Comparison of ENCODE assay signal across 8 cellular contexts in the genomic region with DNA sequence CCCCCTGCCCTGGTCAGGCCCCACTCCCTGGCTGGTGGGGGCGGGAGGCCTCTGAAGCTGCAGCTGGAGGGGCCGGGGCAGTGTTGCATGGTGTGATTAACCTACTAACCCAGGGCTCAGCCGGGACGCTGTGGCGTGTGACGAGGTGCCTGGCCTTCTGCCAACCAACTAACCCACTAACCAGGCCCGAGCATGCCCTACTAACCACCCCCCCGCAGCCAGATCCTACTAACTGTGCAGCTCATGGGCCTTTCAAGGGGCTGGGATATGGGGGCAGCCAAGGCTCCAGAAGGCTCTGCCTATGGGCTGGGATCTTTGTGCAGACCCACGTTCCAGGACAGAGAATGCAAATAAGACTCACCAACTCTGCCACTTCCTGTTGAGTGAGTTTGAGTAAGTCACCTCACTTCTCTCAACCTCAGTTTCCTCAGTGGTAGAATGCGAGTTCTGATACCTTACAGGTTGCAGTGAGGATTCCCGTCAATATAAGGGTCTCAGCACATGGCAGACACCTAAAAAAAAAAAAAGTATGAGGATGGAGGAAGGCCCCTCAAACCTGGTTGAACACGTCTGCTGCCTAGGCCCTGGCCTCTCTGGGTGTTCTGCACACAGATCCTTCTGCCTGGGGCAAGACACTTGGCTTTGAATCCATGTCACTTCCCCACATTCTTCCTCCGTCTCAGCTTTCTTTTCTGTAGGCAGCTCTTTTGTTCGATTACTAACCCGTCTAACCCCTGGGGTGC. TPM values are rescaled to one million over a fixed set of nuclear protein-coding genes. Genes with fewer than 3 reads are reported as not detected.
DNase-seq lines count a peak whose midpoint lies in the region; ATAC-seq, FAIRE-seq and TF ChIP-seq lines count a peak whose summit lies in the region.

No MANE protein-coding gene starts in this region.

- POLR2A ChIA-PET in K562 (lab: Yijun Ruan, JAX), result interaction anchor here (0.6 kb wide), 1 partner anchor 30 kb away, joined by 3 read pairs; no protein-coding TSS in a partner anchor
- POLR2A ChIA-PET in naive thymus-derived CD4-positive, alpha-beta T cell (lab: Charles Lee), result interaction anchor here (0.6 to 6.0 kb wide), 6 partner anchors 11 to 1247 kb away, joined by 4 to 54 read pairs (median 6); partner anchors contain the start of genes HPS4, MIAT, PITPNB and SRRD

- in situ Hi-C loops in K562 (cut with MboI), result no loop called here

- TF ChIP-seq RAD21 in K562 (CRISPR knock-in tag; conservative IDR thresholded peaks at IDR 0.05 in 1 of 2, IDR thresholded peaks at IDR 0.05 in 1 of 2), result no peak

- intact Hi-C loops in K562 (cut with micrococcal nuclease) (no loop called here), stomach (cut with DNase I; ENCODE audit: low total_unique reads) (no loop called here)
- intact Hi-C loops in naive thymus-derived CD4-positive, alpha-beta T cell (cut with micrococcal nuclease), result loop anchor here (1.0 to 10.0 kb wide), 15 partner anchors 14 to 1773 kb away; partner anchors contain the start of genes HPS4 (in 2 of the 2), MIAT (in 2 of the 2), SRRD (in 2 of the 2) and TFIP11 (in 2 of the 2)

- peaks cover 56 to 81% (median 76%) of the 10 kb centered on the region in 7 donors for H3K4me1 Mint-ChIP-seq in naive thymus-derived CD4-positive, alpha-beta T cell

- CTCF ChIA-PET in K562 (lab: Yijun Ruan, JAX; ENCODE audit: low intra/inter-chr PET ratio), result no interaction called here
- CTCF ChIA-PET in naive thymus-derived CD4-positive, alpha-beta T cell (lab: Charles Lee), result no interaction called here

- ATAC-seq in K562, result no peak
- ATAC-seq in naive thymus-derived CD4-positive, alpha-beta T cell, result peak; percentile 23

- peak; percentile 44 for DNase-seq in NCI-H345 (lab: John Stamatoyannopoulos, UW)
- DNase-seq in NCI-H345 treated with DMSO at 0.1 percent for 48 hours (lab: John Stamatoyannopoulos, UW; ENCODE audit: unreplicated experiment), result no peak
- DNase-seq in T-helper 2 cell, result peak; percentile 31 to 91 (median 65)
- no peak for DNase-seq in K562 (ENCODE audit: extremely low read depth in 1 of 4, low spot score in 3 of 4)
- peak; percentile 43 to 63 (median 57) for DNase-seq in naive thymus-derived CD4-positive, alpha-beta T cell
- peak; percentile 37 for DNase-seq in stomach
- DNase-seq in EL, result no peak
- DNase-seq in 8988T, result no peak

- TF ChIP-seq CTCF in K562 (IDR thresholded peaks at IDR 0.05 in 2 of 3, conservative IDR thresholded peaks at IDR 0.05 in 1 of 3; ENCODE audit: insufficient read depth in 2 of 3, low read depth in 1 of 3, low read length in 3 of 3), result no peak
- no peak for TF ChIP-seq CTCF in stomach (IDR thresholded peaks at IDR 0.05)

- H3K36me3 ChIP-seq in K562 (ENCODE audit: control insufficient read depth, insufficient read depth, low read length) (no peaks in the 10 kb centered on the region), stomach (no peaks in the 10 kb centered on the region)
- peaks cover 0 to 3% (median 0%) of the 10 kb centered on the region in 3 experiments for H3K36me3 ChIP-seq in naive thymus-derived CD4-positive, alpha-beta T cell (ENCODE audit: control insufficient read depth in 2 of 3, insufficient read depth in 3 of 3, low read length in 3 of 3)

- peaks cover 31% of the 10 kb centered on the region for H3K79me2 ChIP-seq in K562 (ENCODE audit: control insufficient read depth, insufficient read depth, low read length)

- no peaks in the 10 kb centered on the region for H3K9me3 ChIP-seq in K562 (replicated peaks; ENCODE audit: control insufficient read depth, insufficient read depth, low read depth, low read length)
- no peaks in the 10 kb centered on the region for H3K9me3 ChIP-seq in naive thymus-derived CD4-positive, alpha-beta T cell (ENCODE audit: control insufficient read depth in 2 of 3, low read length in 3 of 3)
- no peaks in the 10 kb centered on the region for H3K9me3 ChIP-seq in stomach

- H3K27me3 ChIP-seq in K562 (ENCODE audit: control insufficient read depth in 2 of 2, insufficient read depth in 2 of 2, low read length in 2 of 2), result no peaks in the 10 kb centered on the region
- no peaks in the 10 kb centered on the region for H3K27me3 ChIP-seq in naive thymus-derived CD4-positive, alpha-beta T cell (ENCODE audit: control insufficient read depth in 2 of 2, insufficient read depth in 2 of 2, low read length in 2 of 2)
- peaks cover 0 to 18% (median 0%) of the 10 kb centered on the region in 3 donors for H3K27me3 ChIP-seq in stomach

- peaks cover 24 to 26% of the 10 kb centered on the region in 2 experiments for H3K4me1 ChIP-seq in K562 (replicated peaks in 1 of 2; ENCODE audit: control insufficient read depth in 2 of 2, insufficient read depth in 2 of 2, low read length in 2 of 2)
- H3K4me1 ChIP-seq in naive thymus-derived CD4-positive, alpha-beta T cell (ENCODE audit: control insufficient read depth in 2 of 2, insufficient read depth in 2 of 2, low read length in 2 of 2), result peaks cover 56 to 64% of the 10 kb centered on the region in 2 donors
- peaks cover 22 to 49% (median 29%) of the 10 kb centered on the region in 4 donors for H3K4me1 ChIP-seq in stomach

- peak overlapping the region; percentile 95 for H2AFZ ChIP-seq in K562 (ENCODE audit: low read depth, low read length)

- H3K4me3 ChIP-seq in K562, result no peak overlapping the region
- peak overlapping the region; percentile 63 for H3K4me3 ChIP-seq in naive thymus-derived CD4-positive, alpha-beta T cell (ENCODE audit: low read length)
- H3K4me3 ChIP-seq in stomach, result peak overlapping the region in 1 of 4 donors; percentile 79

- H3K27me3 Mint-ChIP-seq in naive thymus-derived CD4-positive, alpha-beta T cell, result peaks cover 0 to 5% (median 0%) of the 10 kb centered on the region in 5 donors

- H3K36me3 Mint-ChIP-seq in naive thymus-derived CD4-positive, alpha-beta T cell, result peaks cover 0 to 46% (median 11%) of the 10 kb centered on the region in 5 donors

- no peak for FAIRE-seq in K562 (lab: Jason Lieb, UNC)

- peak overlapping the region; percentile 95 to 100 (median 99) for H3K27ac Mint-ChIP-seq in naive thymus-derived CD4-positive, alpha-beta T cell

- 75% methylated on average over 12 of the region's 15 CpGs for WGBS in K562 (ENCODE audit: insufficient coverage, low coverage, missing lambda C conversion rate)
- WGBS in stomach, 5 donors, result 67 to 82% (median 77%) methylated on average over 15 of the region's 15 CpGs

- TF ChIP-seq POLR2A in K562 (conservative IDR thresholded peaks at IDR 0.05) (no peak), stomach (IDR thresholded peaks at IDR 0.05) (no peak)

- H3K9me3 Mint-ChIP-seq in naive thymus-derived CD4-positive, alpha-beta T cell, result peaks cover 0 to 4% (median 0%) of the 10 kb centered on the region in 11 donors

- BruUV-seq in K562 (replicated peaks; lab: Mats Ljungman, UMichigan), result no TSS peak

- H3K4me3 Mint-ChIP-seq in naive thymus-derived CD4-positive, alpha-beta T cell, result peak overlapping the region; percentile 88 to 98 (median 97)

- H3K27ac ChIP-seq in K562 (ENCODE audit: extremely low read depth, low read depth, low read length), result peak overlapping the region; percentile 98; the same call in 1 of the 3 replicates
- peak overlapping the region; percentile 93 for H3K27ac ChIP-seq in naive thymus-derived CD4-positive, alpha-beta T cell (ENCODE audit: low read depth, low read length)
- peak overlapping the region; percentile 76 to 97 (median 95) for H3K27ac ChIP-seq in stomach

- no peaks in the 10 kb centered on the region for H3K9me1 ChIP-seq in K562 (ENCODE audit: control insufficient read depth, insufficient read depth, low read length)

- H4K20me1 ChIP-seq in K562 (replicated peaks; ENCODE audit: control insufficient read depth, insufficient read depth, low read length), result no peaks in the 10 kb centered on the region

- H3K9ac ChIP-seq in K562 (ENCODE audit: insufficient read depth in 1 of 2, low read depth in 2 of 2, low read length in 2 of 2), result no peak overlapping the region

- TF ChIP-seq EP300 in K562 (IDR thresholded peaks at IDR 0.05; ENCODE audit: low read length) (no peak), stomach (IDR thresholded peaks at IDR 0.05) (no peak)

- peak overlapping the region; percentile 92 for H3K4me2 ChIP-seq in K562 (ENCODE audit: insufficient read depth, low read length)

RNA-seq across cellular contexts. Expression of gene MIAT, which starts 14.1 kb away (rescaled TPM):
- total RNA-seq in K562 (2011; cell fraction: chromatin; rRNA removed; ENCODE audit: low replicate concordance), result 3.3 and 4.4 TPM in 2 replicates
- 2.5 TPM in 2 replicates for total RNA-seq in K562 (2011; cell fraction: nucleolus; rRNA removed)
- 4.2 and 6.1 TPM in 2 replicates for total RNA-seq in K562 (2011; cell fraction: nucleoplasm; rRNA removed)
- total RNA-seq in K562 (2014; rRNA removed) (0.24 and 0.32 TPM in 2 replicates), K562 (2014; rRNA removed; fragmentation: Illumina TruSeq; extraction: Trizol) (0.35 and 0.58 TPM in 2 replicates), K562 (2015; rRNA removed; fragmentation: Illumina TruSeq; extraction: Trizol) (0.30 and 0.58 TPM in 2 replicates), K562 (2021) (0.63 and 0.93 TPM in 2 replicates), stomach (10 to 100 TPM in 1 of 5 donors, 1 to 10 TPM in 2, under 1 TPM in 2; under 0.01 to 29.8 (median 1.9) TPM)
- polyA plus RNA-seq in K562 (2011; rRNA removed) (0.55 and 0.63 TPM in 2 replicates), K562 (2014; fragmentation: Illumina TruSeq; extraction: Trizol) (0.19 and 0.39 TPM in 2 replicates), K562 (2014; fragmentation: Nextera tagmentation; extraction: Ambion mirVana) (under 1 TPM; 0.03 to 0.04 TPM), K562 (2014; rRNA removed) (0.34 and 0.61 TPM in 2 replicates), stomach (under 1 TPM; 0.12 to 0.38 (median 0.15) TPM)
- polyA plus RNA-seq in K562 (2011; cell fraction: cytosol; rRNA removed), result 0.21 and 0.40 TPM in 2 replicates
- polyA plus RNA-seq in K562 (2011; cell fraction: nucleus; rRNA removed), result 2.2 and 2.7 TPM in 2 replicates
- 0.68 and 0.78 TPM in 2 replicates for polyA plus RNA-seq in K562 (2012)
- polyA minus RNA-seq in K562 (2011; rRNA and poly(A)+ RNA removed), result 0.95 and 1.1 TPM in 2 replicates
- polyA minus RNA-seq in K562 (2011; cell fraction: cytosol; rRNA and poly(A)+ RNA removed), result not detected in 2 replicates
- polyA minus RNA-seq in K562 (2011; cell fraction: nucleus; rRNA and poly(A)+ RNA removed), result 1.6 TPM in 2 replicates
- 100 to 1,000 TPM in 1 of 5 experiments, 10 to 100 TPM in 4; 10.5 to 156 (median 48.7) TPM for total RNA-seq in naive thymus-derived CD4-positive, alpha-beta T cell
- under 1 TPM; 0.05 to 0.13 TPM for polyA plus RNA-seq in naive thymus-derived CD4-positive, alpha-beta T cell

RNA-seq across cellular contexts. Expression of gene CRYBA4, which starts 49.7 kb away (rescaled TPM):
- 0.56 TPM in 1 of 2 replicates, not detected in the other for total RNA-seq in K562 (2011; cell fraction: chromatin; rRNA removed; ENCODE audit: low replicate concordance)
- 0.67 TPM in 1 of 2 replicates, not detected in the other for total RNA-seq in K562 (2011; cell fraction: nucleolus; rRNA removed)
- total RNA-seq in K562 (2011; cell fraction: nucleoplasm; rRNA removed), result not detected in 2 replicates
- total RNA-seq in K562 (2014; rRNA removed), result 0.73 and 1.6 TPM in 2 replicates
- 0.32 and 0.76 TPM in 2 replicates for total RNA-seq in K562 (2014; rRNA removed; fragmentation: Illumina TruSeq; extraction: Trizol)
- 0.34 and 0.69 TPM in 2 replicates for total RNA-seq in K562 (2015; rRNA removed; fragmentation: Illumina TruSeq; extraction: Trizol)
- 3.3 and 3.9 TPM in 2 replicates for total RNA-seq in K562 (2021)
- polyA plus RNA-seq in K562 (2011; rRNA removed), result 1.7 and 1.9 TPM in 2 replicates
- polyA plus RNA-seq in K562 (2011; cell fraction: cytosol; rRNA removed), result 0.47 and 1.5 TPM in 2 replicates
- 0.35 and 1.1 TPM in 2 replicates for polyA plus RNA-seq in K562 (2011; cell fraction: nucleus; rRNA removed)
- polyA plus RNA-seq in K562 (2012), result 1.7 and 2.1 TPM in 2 replicates
- polyA plus RNA-seq in K562 (2014; fragmentation: Illumina TruSeq; extraction: Trizol), result 0.59 and 0.60 TPM in 2 replicates
- polyA plus RNA-seq in K562 (2014; fragmentation: Nextera tagmentation; extraction: Ambion mirVana), result 1 to 10 TPM; 1.6 to 2.1 TPM
- 0.93 and 2.1 TPM in 2 replicates for polyA plus RNA-seq in K562 (2014; rRNA removed)
- polyA minus RNA-seq in K562 (2011; rRNA and poly(A)+ RNA removed), result not detected in 2 replicates
- not detected in 2 replicates for polyA minus RNA-seq in K562 (2011; cell fraction: cytosol; rRNA and poly(A)+ RNA removed)
- not detected in 2 replicates for polyA minus RNA-seq in K562 (2011; cell fraction: nucleus; rRNA and poly(A)+ RNA removed)
- total RNA-seq in naive thymus-derived CD4-positive, alpha-beta T cell, result not detected
- not detected for polyA plus RNA-seq in naive thymus-derived CD4-positive, alpha-beta T cell
- total RNA-seq in stomach, result not detected
- polyA plus RNA-seq in stomach, result not detected

RNA-seq across cellular contexts. Expression of gene CRYBB1, which starts 53.7 kb away (rescaled TPM):
- not detected in 2 replicates for total RNA-seq in K562 (2011; cell fraction: chromatin; rRNA removed; ENCODE audit: low replicate concordance)
- not detected in 2 replicates for total RNA-seq in K562 (2011; cell fraction: nucleolus; rRNA removed)
- total RNA-seq in K562 (2011; cell fraction: nucleoplasm; rRNA removed), result not detected in 2 replicates
- total RNA-seq in K562 (2014; rRNA removed) (0.29 and 0.45 TPM in 2 replicates), K562 (2014; rRNA removed; fragmentation: Illumina TruSeq; extraction: Trizol) (not detected in 2 replicates), K562 (2015; rRNA removed; fragmentation: Illumina TruSeq; extraction: Trizol) (not detected in 2 replicates), K562 (2021) (0.16 and 0.22 TPM in 2 replicates), stomach (under 1 TPM in 1 of 5 donors, not detected in 4; 0.55 TPM)
- polyA plus RNA-seq in K562 (2011; rRNA removed) (0.12 and 0.17 TPM in 2 replicates), K562 (2014; fragmentation: Illumina TruSeq; extraction: Trizol) (0.26 and 0.33 TPM in 2 replicates), K562 (2014; fragmentation: Nextera tagmentation; extraction: Ambion mirVana) (under 1 TPM; 0.18 to 0.41 TPM), K562 (2014; rRNA removed) (0.38 and 0.42 TPM in 2 replicates), stomach (1 to 10 TPM in 1 of 3 donors, under 1 TPM in 2; 0.20 to 1.2 (median 0.68) TPM)
- 0.53 and 1.1 TPM in 2 replicates for polyA plus RNA-seq in K562 (2011; cell fraction: cytosol; rRNA removed)
- polyA plus RNA-seq in K562 (2011; cell fraction: nucleus; rRNA removed), result not detected in 2 replicates
- polyA plus RNA-seq in K562 (2012), result 0.12 and 0.42 TPM in 2 replicates
- not detected in 2 replicates for polyA minus RNA-seq in K562 (2011; rRNA and poly(A)+ RNA removed)
- polyA minus RNA-seq in K562 (2011; cell fraction: cytosol; rRNA and poly(A)+ RNA removed), result not detected in 2 replicates
- not detected in 2 replicates for polyA minus RNA-seq in K562 (2011; cell fraction: nucleus; rRNA and poly(A)+ RNA removed)
- not detected for total RNA-seq in naive thymus-derived CD4-positive, alpha-beta T cell
- not detected for polyA plus RNA-seq in naive thymus-derived CD4-positive, alpha-beta T cell

Comparison
In these comparisons a context has a peak if more than half of its experiments do, and no peak if none do; other contexts are left out.
1. DNase-seq: peak in NCI-H345 (single experiment), T-helper 2 cell (5 of 5), naive thymus-derived CD4-positive, alpha-beta T cell (9 of 9) and stomach (single experiment); none in NCI-H345 treated with DMSO at 0.1 percent for 48 hours (single experiment), K562 (0 of 4), EL (single experiment) and 8988T (single experiment).
2. intact Hi-C loops: an anchor here in naive thymus-derived CD4-positive, alpha-beta T cell (1.0 to 10.0 kb wide); none called in K562 and stomach.
3. Peak in every context shown above with its lines, with median percentiles within 50 percentile points of each other: H3K27ac ChIP-seq.